In genomic region chr14:26597136-26598080, GRCh38 we compare ENCODE assay signal across 8 cellular contexts. TPM values are rescaled to one million over a fixed set of nuclear protein-coding genes. Genes with fewer than 3 reads are reported as not detected.
DNase-seq lines count a peak whose midpoint lies in the region; ATAC-seq and TF ChIP-seq lines count a peak whose summit lies in the region.

Gene NOVA1 (minus strand): TSS chr14:26598033. CDS start chr14:26597436, 597 bp downstream.

- H3K36me3 Mint-ChIP-seq in activated CD4-positive, alpha-beta T cell treated with anti-CD3 and anti-CD28 coated beads, Interleukin-2, amount 10 ng/mL, durations not matched to agents 24 days and 14 days (ENCODE audit: low read depth): peaks cover 2% of the 10 kb centered on the region

- H3K4me3 ChIP-seq in liver (ENCODE audit: low read depth in 1 of 3, low read length in 3 of 3) (peak within 1 kb of the TSS; percentile 7 to 78 (median 64)), suprapubic skin (peak within 1 kb of the TSS; percentile 75)

- 2% methylated on average over 66 of the region's 66 CpGs for WGBS in liver
- WGBS in suprapubic skin: 2% methylated on average over 41 of the region's 66 CpGs

- DNase-seq in activated CD4-positive, alpha-beta T cell treated with anti-CD3 and anti-CD28 coated beads, Interleukin-2, amount 10 ng/mL, durations not matched to agents 24 days and 14 days: no peak
- no peak for DNase-seq in activated CD4-positive, alpha-beta T cell treated with anti-CD3 and anti-CD28 coated beads, Interleukin-2, amount 50 U/mL, for 4 hours
- DNase-seq in NCI-H526 (lab: John Stamatoyannopoulos, UW): peak; percentile 57 to 59
- peak; percentile 10 for DNase-seq in cortex of kidney (lab: John Stamatoyannopoulos, UW)
- peak; percentile 65 to 77 for DNase-seq in suprapubic skin (ENCODE audit: low spot score in 2 of 2)
- DNase-seq in OCI-M1 (lab: John Stamatoyannopoulos, UW): no peak

- H3K9ac ChIP-seq in liver (ENCODE audit: low read depth in 1 of 2, low read length in 2 of 2): peak within 1 kb of the TSS in 1 of 2 donors; percentile 0

- H3K27me3 Mint-ChIP-seq in activated CD4-positive, alpha-beta T cell treated with anti-CD3 and anti-CD28 coated beads, Interleukin-2, amount 10 ng/mL, durations not matched to agents 24 days and 14 days: peaks cover 25% of the 10 kb centered on the region

- no peaks in the 10 kb centered on the region for H3K9me3 Mint-ChIP-seq in activated CD4-positive, alpha-beta T cell treated with anti-CD3 and anti-CD28 coated beads, Interleukin-2, amount 10 ng/mL, durations not matched to agents 24 days and 14 days

- TF ChIP-seq CTCF in liver (IDR thresholded peaks at IDR 0.05; ENCODE audit: low read depth, low read length, missing input control) (no peak), suprapubic skin (IDR thresholded peaks at IDR 0.05) (no peak)

- H3K27me3 ChIP-seq in liver (ENCODE audit: control insufficient read depth in 4 of 4, insufficient read depth in 4 of 4, low read length in 3 of 4) (peaks cover 0 to 3% (median 1%) of the 10 kb centered on the region in 4 donors), suprapubic skin (peaks cover 24% of the 10 kb centered on the region)

- TF ChIP-seq EP300 in suprapubic skin (IDR thresholded peaks at IDR 0.05): no peak

- peak within 1 kb of the TSS; percentile 62 for H3K4me3 Mint-ChIP-seq in activated CD4-positive, alpha-beta T cell treated with anti-CD3 and anti-CD28 coated beads, Interleukin-2, amount 10 ng/mL, durations not matched to agents 24 days and 14 days

- no peaks in the 10 kb centered on the region for H3K4me1 Mint-ChIP-seq in activated CD4-positive, alpha-beta T cell treated with anti-CD3 and anti-CD28 coated beads, Interleukin-2, amount 10 ng/mL, durations not matched to agents 24 days and 14 days

- H3K27ac ChIP-seq in liver (ENCODE audit: low read depth in 1 of 2, low read length in 2 of 2): peak within 1 kb of the TSS; percentile 26 to 42
- H3K27ac ChIP-seq in suprapubic skin: peak within 1 kb of the TSS; percentile 92

- H3K36me3 ChIP-seq in liver (ENCODE audit: control insufficient read depth in 4 of 4, insufficient read depth in 3 of 4, low read depth in 1 of 4, low read length in 3 of 4) (no peaks in the 10 kb centered on the region), suprapubic skin (no peaks in the 10 kb centered on the region)

- H3K9me3 ChIP-seq in liver (ENCODE audit: control insufficient read depth in 4 of 4, low read length in 3 of 4) (no peaks in the 10 kb centered on the region), suprapubic skin (no peaks in the 10 kb centered on the region)

- intact Hi-C loops in activated CD4-positive, alpha-beta T cell treated with anti-CD3 and anti-CD28 coated beads, Interleukin-2, amount 10 ng/mL, durations not matched to agents 24 days and 14 days (cut with micrococcal nuclease): no loop called here

- peaks cover 0 to 10% (median 5%) of the 10 kb centered on the region in 4 donors for H3K4me1 ChIP-seq in liver (ENCODE audit: control insufficient read depth in 4 of 4, insufficient read depth in 4 of 4, low read length in 3 of 4)
- peaks cover 17% of the 10 kb centered on the region for H3K4me1 ChIP-seq in suprapubic skin

- TF ChIP-seq POLR2A in suprapubic skin (IDR thresholded peaks at IDR 0.05): peak in 1 of 2 donors; percentile 29

- ATAC-seq in GM19455 (IDR thresholded peaks at IDR 0.05; ENCODE audit: unreplicated experiment): no peak

- no peak for TF ChIP-seq RAD21 in liver (IDR thresholded peaks at IDR 0.05)

- H3K27ac Mint-ChIP-seq in activated CD4-positive, alpha-beta T cell treated with anti-CD3 and anti-CD28 coated beads, Interleukin-2, amount 10 ng/mL, durations not matched to agents 24 days and 14 days: no peak within 1 kb of the TSS

TF ChIP-seq in liver, 16 proteins besides CTCF, POLR2A, EP300 and RAD21:
- TF ChIP-seq HNF4A (conservative IDR thresholded peaks at IDR 0.05) (no peak), REST (IDR thresholded peaks at IDR 0.05) (no peak), HNF4G (IDR thresholded peaks at IDR 0.05) (no peak), RXRA (IDR thresholded peaks at IDR 0.05) (no peak), FOXA1 (IDR thresholded peaks at IDR 0.05) (no peak), GABPA (IDR thresholded peaks at IDR 0.05 in 1 of 2, conservative IDR thresholded peaks at IDR 0.05 in 1 of 2) (no peak), ATF3 (IDR thresholded peaks at IDR 0.05) (no peak), FOXA2 (IDR thresholded peaks at IDR 0.05) (no peak), YY1 (IDR thresholded peaks at IDR 0.05) (no peak), ZBTB33 (IDR thresholded peaks at IDR 0.05) (no peak), EGR1 (IDR thresholded peaks at IDR 0.05; ENCODE audit: low read depth in 2 of 2) (no peak), TAF1 (conservative IDR thresholded peaks at IDR 0.05) (no peak), JUND (IDR thresholded peaks at IDR 0.05) (no peak), NR2F2 (IDR thresholded peaks at IDR 0.05) (no peak), SP1 (IDR thresholded peaks at IDR 0.05) (no peak)

RNA-seq across cellular contexts. Expression of gene NOVA1, which starts in this region (rescaled TPM):
- total RNA-seq in activated CD4-positive, alpha-beta T cell treated with anti-CD3 and anti-CD28 coated beads, Interleukin-2, amount 10 ng/mL, durations not matched to agents 24 days and 14 days: 0.30 TPM in 1 of 2 replicates, not detected in the other
- under 1 TPM; 0.42 to 0.79 TPM for total RNA-seq in liver
- under 1 TPM; 0.24 to 0.75 TPM for polyA plus RNA-seq in liver
- 10 to 100 TPM in 1 of 4 donors, 1 to 10 TPM in 3; 1.5 to 12.2 (median 4.8) TPM for total RNA-seq in suprapubic skin

Comparison
In these comparisons a context has a peak if more than half of its experiments do, and no peak if none do; other contexts are left out.
1. DNase-seq: peak in NCI-H526 (2 of 2), cortex of kidney (single experiment) and suprapubic skin (2 of 2); none in activated CD4-positive, alpha-beta T cell treated with anti-CD3 and anti-CD28 coated beads, Interleukin-2, amount 10 ng/mL, durations not matched to agents 24 days and 14 days (single experiment), activated CD4-positive, alpha-beta T cell treated with anti-CD3 and anti-CD28 coated beads, Interleukin-2, amount 50 U/mL, for 4 hours (0 of 2) and OCI-M1 (single experiment).